In genomic region chr18:62324355-62324828, GRCh38 we compare ENCODE assay signal across 8 cellular contexts. TPM values are rescaled to one million over a fixed set of nuclear protein-coding genes. Genes with fewer than 3 reads are reported as not detected.
DNase-seq lines count a peak whose midpoint lies in the region; TF ChIP-seq lines count a peak whose summit lies in the region.

No MANE protein-coding gene starts in this region.

- H3K4me3 ChIP-seq in HAP-1 (peak overlapping the region; percentile 26), endocrine pancreas (ENCODE audit: control insufficient read depth, insufficient read depth, low read length) (no peak overlapping the region), prostate gland (peak overlapping the region; percentile 41 to 47)

- WGBS in prostate gland = 65% methylated on average over 10 of the region's 10 CpGs

- H3K9me3 ChIP-seq in HAP-1 (no peaks in the 10 kb centered on the region), endocrine pancreas (ENCODE audit: control insufficient read depth, low read length) (no peaks in the 10 kb centered on the region), prostate gland (no peaks in the 10 kb centered on the region)

- TF ChIP-seq POLR2A in prostate gland (IDR thresholded peaks at IDR 0.05) = no peak

- intact Hi-C loops in prostate gland (cut with DNase I) = no loop called here

- in situ Hi-C loops in HAP-1 (cut with MboI; ENCODE audit: low sequenced_read_pairs) = no loop called here

- H3K27me3 ChIP-seq in HAP-1 (ENCODE audit: low read depth) (no peaks in the 10 kb centered on the region), endocrine pancreas (ENCODE audit: control insufficient read depth, insufficient read depth, low read length) (no peaks in the 10 kb centered on the region), prostate gland (replicated peaks; ENCODE audit: insufficient read depth) (no peaks in the 10 kb centered on the region)

- peak overlapping the region; percentile 5 for H3K9ac ChIP-seq in endocrine pancreas (ENCODE audit: control insufficient read depth, insufficient read depth, low read length)

- no peaks in the 10 kb centered on the region for H3K36me3 ChIP-seq in HAP-1 (replicated peaks)
- no peaks in the 10 kb centered on the region for H3K36me3 ChIP-seq in endocrine pancreas (ENCODE audit: control insufficient read depth, insufficient read depth, low read length)
- no peaks in the 10 kb centered on the region for H3K36me3 ChIP-seq in prostate gland

- no peak for TF ChIP-seq CTCF in prostate gland (IDR thresholded peaks at IDR 0.05)

- H3K27ac ChIP-seq in prostate gland = no peak overlapping the region

- DNase-seq in HAP-1 (ENCODE audit: low spot score in 2 of 2) (no peak), OCI-M1 (lab: John Stamatoyannopoulos, UW) (peak; percentile 86), prostate gland (ENCODE audit: low spot score) (no peak), SW480 (ENCODE audit: low spot score) (no peak), DMS79 treated with DMSO at 0.1 percent for 48 hours (lab: John Stamatoyannopoulos, UW) (no peak), NCI-H146 treated with DMSO at 0.1 percent for 48 hours (lab: John Stamatoyannopoulos, UW; ENCODE audit: unreplicated experiment) (no peak)
- DNase-seq in activated CD4-positive, CD25-positive, alpha-beta regulatory T cell (lab: John Stamatoyannopoulos, UW) = no peak

- H3K4me1 ChIP-seq in HAP-1 (peaks cover 51% of the 10 kb centered on the region), endocrine pancreas (ENCODE audit: control insufficient read depth, insufficient read depth, low read length) (peaks cover 7% of the 10 kb centered on the region), prostate gland (replicated peaks) (no peaks in the 10 kb centered on the region)

RNA-seq across cellular contexts. Expression of gene TNFRSF11A, which starts 0.7 kb away (rescaled TPM):
- total RNA-seq in prostate gland = 10 to 100 TPM in 1 of 2 donors, 1 to 10 TPM in 1; 6.1 to 10.2 TPM
